ENCODE assay signal across 13 cellular contexts in the genomic region with DNA sequence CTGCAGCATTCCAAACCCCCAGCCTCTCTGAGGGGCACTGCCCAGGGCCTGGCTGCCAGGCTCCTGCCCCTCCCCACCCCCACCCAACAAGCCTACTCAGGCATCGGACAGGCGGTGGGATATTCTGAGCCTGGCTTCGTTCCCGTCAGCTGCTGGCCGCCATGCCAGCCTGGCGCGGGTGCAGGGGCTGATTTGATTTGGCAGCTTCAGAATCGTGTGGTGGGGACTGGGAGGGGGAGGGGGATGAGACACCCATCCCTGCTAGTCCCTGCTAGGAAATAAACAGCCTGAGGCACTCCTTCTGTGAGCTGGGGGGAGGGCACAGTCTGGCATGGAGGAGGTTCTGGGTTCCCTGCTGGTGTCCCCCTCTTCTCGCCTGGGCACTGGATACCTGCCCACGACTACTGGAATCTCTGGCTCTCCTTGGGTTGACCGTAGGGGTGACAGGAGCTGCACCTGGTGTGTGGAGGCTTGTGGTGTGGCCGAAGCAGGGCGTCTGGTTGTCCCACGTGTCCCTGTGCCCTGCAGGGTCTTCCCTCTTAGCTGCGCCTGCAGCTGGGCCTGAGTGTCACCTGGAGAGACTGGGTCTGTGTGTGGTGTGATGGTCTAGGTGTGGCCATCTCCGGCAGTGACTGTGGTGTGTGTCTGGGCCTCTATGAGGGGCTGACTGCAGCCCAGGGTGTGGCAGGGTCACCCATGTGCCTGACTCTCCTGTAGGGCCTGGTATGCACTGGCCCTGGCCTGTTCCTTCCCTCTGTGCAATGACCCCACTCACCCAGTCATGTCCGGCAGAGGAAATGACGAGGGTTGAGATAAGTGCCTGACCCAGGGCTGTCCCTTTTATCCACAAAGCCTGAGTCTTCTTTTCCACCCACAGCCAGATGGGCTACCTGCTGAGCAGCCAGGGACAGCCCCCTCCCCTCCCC. TPM values are rescaled to one million over a fixed set of nuclear protein-coding genes. Genes with fewer than 3 reads are reported as not detected.
DNase-seq lines count a peak whose midpoint lies in the region; ATAC-seq, FAIRE-seq and TF ChIP-seq lines count a peak whose summit lies in the region.
"Had no signal": no experiment of that assay in that cellular context is flagged by ENCODE, and none has a peak within 500 bp of the region (broad histone marks: within the 10 kb centered on the region; RNA-seq: fewer than 3 reads in every experiment).

No MANE protein-coding gene starts in this region.

- POLR2A ChIA-PET in H1 (lab: Charles Lee; ENCODE audit: partially characterized antibody) = interaction anchor here (0.9 kb wide), 1 partner anchor 31 kb away, joined by 3 read pairs; no protein-coding TSS in a partner anchor

- no peaks in the 10 kb centered on the region for H3K23me2 ChIP-seq in H1 (ENCODE audit: low read depth, low read length)

- H3K79me2 ChIP-seq in H1 (ENCODE audit: control insufficient read depth in 1 of 2, insufficient read depth in 2 of 2, low read length in 2 of 2) = no peaks in the 10 kb centered on the region
- H3K79me2 ChIP-seq in mesendoderm (ENCODE audit: control insufficient read depth, insufficient read depth, low read length) = no peaks in the 10 kb centered on the region
- H3K79me2 ChIP-seq: hepatocyte had no signal

- TF ChIP-seq POLR2A in H1 (IDR thresholded peaks at IDR 0.05; ENCODE audit: control extremely low read depth in 1 of 2, low read depth in 2 of 2, low read length in 2 of 2) = no peak
- TF ChIP-seq POLR2A in vagina (IDR thresholded peaks at IDR 0.05) = no peak
- TF ChIP-seq POLR2A in suprapubic skin (IDR thresholded peaks at IDR 0.05) = no peak
- no peak for TF ChIP-seq POLR2A in GM18505 (IDR thresholded peaks at IDR 0.05; ENCODE audit: borderline replicate concordance, extremely low read depth, insufficient read depth, insufficient read length)

- CTCF ChIA-PET in H1 (lab: Charles Lee; ENCODE audit: partially characterized antibody) = interaction anchor here (0.7 to 39.6 kb wide), 10 partner anchors 11 to 161 kb away, joined by 3 to 624 read pairs (median 6); no protein-coding TSS in a partner anchor

- H2BK5ac ChIP-seq in H1 (ENCODE audit: low read depth, low read length) (peak overlapping the region; percentile 30; the same call in 1 of the 2 replicates), mesendoderm (ENCODE audit: low read length) (peak overlapping the region; percentile 67)

- no peak overlapping the region for H2BK120ac ChIP-seq in H1 (replicated peaks; ENCODE audit: low read depth, low read length)
- H2BK120ac ChIP-seq in mesendoderm (ENCODE audit: low read depth, low read length) = no peak overlapping the region

- H4K20me1 ChIP-seq in H1 (replicated peaks in 1 of 2; ENCODE audit: control insufficient read depth in 1 of 2, insufficient read depth in 2 of 2, low read length in 2 of 2) = no peaks in the 10 kb centered on the region

- ATAC-seq in activated naive CD4-positive, alpha-beta T cell treated with anti-CD3 and anti-CD28 coated beads, Interleukin-2, amount 50 U/mL, for 72 hours = peak; percentile 13 to 75
- ATAC-seq in HG03378 (IDR thresholded peaks at IDR 0.05; ENCODE audit: unreplicated experiment) = no peak
- ATAC-seq in GM18505 (IDR thresholded peaks at IDR 0.05; ENCODE audit: unreplicated experiment) = no peak

- no peak overlapping the region for H4K5ac ChIP-seq in H1 (ENCODE audit: insufficient read length, low read depth, low read length)
- no peak overlapping the region for H4K5ac ChIP-seq in mesendoderm (ENCODE audit: low read length)

- H2BK15ac ChIP-seq in H1 (ENCODE audit: low read length) (peak overlapping the region; percentile 61; the same call in 1 of the 2 replicates), mesendoderm (replicated peaks; ENCODE audit: low read depth) (no peak overlapping the region)

- H3K9ac ChIP-seq in H1 (replicated peaks in 1 of 4; ENCODE audit: extremely low read depth in 1 of 4, low read depth in 3 of 4, low read length in 3 of 4) (no peak overlapping the region), mesendoderm (ENCODE audit: low read length) (peak overlapping the region; percentile 38)

- H3K18ac ChIP-seq in H1 (ENCODE audit: extremely low read depth, low read length) (peak overlapping the region; percentile 48), mesendoderm (ENCODE audit: low read length) (no peak overlapping the region)

- DNase-seq in activated naive CD4-positive, alpha-beta T cell treated with anti-CD3 and anti-CD28 coated beads, Interleukin-2, amount 50 U/mL, for 72 hours (ENCODE audit: low spot score in 2 of 2) = no peak
- DNase-seq in activated naive CD4-positive, alpha-beta T cell (lab: John Stamatoyannopoulos, UW) = no peak
- DNase-seq in H1 (ENCODE audit: low read depth in 1 of 2, low spot score in 2 of 2) = no peak
- DNase-seq in mesendoderm = no peak
- no peak for DNase-seq in vagina (ENCODE audit: extremely low spot score in 2 of 2)
- DNase-seq in suprapubic skin (ENCODE audit: low spot score in 2 of 2) = no peak
- DNase-seq: ACHN, nephron progenitor cell, upper lobe of left lung had no signal

- no peak overlapping the region for H3K27ac ChIP-seq in H1 (ENCODE audit: low read depth, low read length)
- H3K27ac ChIP-seq in mesendoderm (ENCODE audit: low read depth, low read length) = no peak overlapping the region
- peak overlapping the region; percentile 21 for H3K27ac ChIP-seq in vagina
- no peak overlapping the region for H3K27ac ChIP-seq in suprapubic skin
- H3K27ac ChIP-seq: hepatocyte had no signal

- no peak for FAIRE-seq in H1 (lab: Jason Lieb, UNC)
- FAIRE-seq: G401.6 had no signal

- H2BK20ac ChIP-seq in H1 (ENCODE audit: low read length) = 0 out of 2 replicates have a peak overlapping the region, but pooled peaks have one; percentile 48

- 84% methylated on average over 18 of the region's 18 CpGs; no CpG with 5 or more reads in 1 of the 2 experiments for WGBS in H1 (ENCODE audit: extremely low coverage in 1 of 2, insufficient coverage in 1 of 2, insufficient read length in 1 of 2, insufficient replicate concordance in 2 of 2, low coverage in 1 of 2, low lambda C conversion rate in 2 of 2, missing lambda C conversion rate in 1 of 2), 2 experiments
- no CpG with 5 or more reads among the region's 18 CpGs for WGBS in mesendoderm (ENCODE audit: extremely low coverage, insufficient coverage, low lambda C conversion rate)
- 58% methylated on average over 6 of the region's 18 CpGs for WGBS in suprapubic skin

- H2AFZ ChIP-seq in H1 (ENCODE audit: low read length) = no peak overlapping the region
- H2AFZ ChIP-seq: hepatocyte had no signal

- H4K8ac ChIP-seq in H1 (ENCODE audit: extremely low read depth, insufficient read depth, low read length) (no peak overlapping the region), mesendoderm (ENCODE audit: low read depth, low read length) (no peak overlapping the region)

- H3K79me1 ChIP-seq in H1 (ENCODE audit: low read depth, low read length) (no peaks in the 10 kb centered on the region), mesendoderm (ENCODE audit: low read length) (no peaks in the 10 kb centered on the region)

- no peaks in the 10 kb centered on the region for H3K9me3 ChIP-seq in H1 (ENCODE audit: insufficient read depth in 2 of 2, low read depth in 1 of 2, low read length in 1 of 2)
- H3K9me3 ChIP-seq in vagina = no peaks in the 10 kb centered on the region
- no peaks in the 10 kb centered on the region for H3K9me3 ChIP-seq in suprapubic skin
- H3K9me3 ChIP-seq: upper lobe of left lung had no signal

- H3K4me3 ChIP-seq in H1 (ENCODE audit: extremely low read depth in 1 of 4, insufficient read depth in 2 of 4, low read depth in 3 of 4, low read length in 4 of 4) (no peak overlapping the region), mesendoderm (ENCODE audit: low read length) (no peak overlapping the region), vagina (no peak overlapping the region), suprapubic skin (no peak overlapping the region)
- H3K4me3 ChIP-seq: hepatocyte, upper lobe of left lung had no signal

- H3K56ac ChIP-seq in H1 (replicated peaks; ENCODE audit: insufficient read length, low read depth, low read length) (no peak overlapping the region), mesendoderm (ENCODE audit: low read length) (peak overlapping the region; percentile 54)

- no peak overlapping the region for H2BK12ac ChIP-seq in H1 (ENCODE audit: low read depth, low read length)

- no peak for TF ChIP-seq RAD21 in H1 (IDR thresholded peaks at IDR 0.05 in 1 of 2, conservative IDR thresholded peaks at IDR 0.05 in 1 of 2; ENCODE audit: low read depth in 2 of 2, low read length in 2 of 2)

- no peak overlapping the region for H3K4ac ChIP-seq in H1 (replicated peaks; ENCODE audit: insufficient read length, low read depth, low read length)
- peak overlapping the region; percentile 39 for H3K4ac ChIP-seq in mesendoderm (ENCODE audit: low read depth, low read length)

- H3K4me2 ChIP-seq in H1 (ENCODE audit: insufficient read depth in 1 of 2, low read depth in 2 of 2, low read length in 2 of 2) (no peak overlapping the region), mesendoderm (ENCODE audit: low read length) (no peak overlapping the region)
- H3K4me2 ChIP-seq: hepatocyte had no signal

- no peak for TF ChIP-seq EP300 in H1 (IDR thresholded peaks at IDR 0.05; ENCODE audit: borderline replicate concordance in 1 of 2, low read depth in 2 of 2, low read length in 2 of 2)
- no peak for TF ChIP-seq EP300 in suprapubic skin (IDR thresholded peaks at IDR 0.05)

- H3K27ac Mint-ChIP-seq in activated naive CD4-positive, alpha-beta T cell treated with anti-CD3 and anti-CD28 coated beads, Interleukin-2, amount 50 U/mL, for 72 hours = no peak overlapping the region
- H3K27ac Mint-ChIP-seq: nephron progenitor cell had no signal

- peak overlapping the region; percentile 11 for H4K91ac ChIP-seq in H1 (replicated peaks; ENCODE audit: insufficient read length, low read length)

- H3K36me3 ChIP-seq in H1 (ENCODE audit: control insufficient read depth in 2 of 4, insufficient read depth in 4 of 4, low read length in 3 of 4) (no peaks in the 10 kb centered on the region), mesendoderm (ENCODE audit: control insufficient read depth, insufficient read depth, low read length) (no peaks in the 10 kb centered on the region), vagina (no peaks in the 10 kb centered on the region), suprapubic skin (no peaks in the 10 kb centered on the region)
- H3K36me3 ChIP-seq: upper lobe of left lung had no signal

- H2AK5ac ChIP-seq in H1 (ENCODE audit: low read depth, low read length) = no peak overlapping the region
- H2AK5ac ChIP-seq in mesendoderm (ENCODE audit: low read length) = no peak overlapping the region

- no peaks in the 10 kb centered on the region for H3K9me3 Mint-ChIP-seq in activated naive CD4-positive, alpha-beta T cell treated with anti-CD3 and anti-CD28 coated beads, Interleukin-2, amount 50 U/mL, for 72 hours
- H3K9me3 Mint-ChIP-seq: nephron progenitor cell had no signal

- no peaks in the 10 kb centered on the region for H3K36me3 Mint-ChIP-seq in activated naive CD4-positive, alpha-beta T cell treated with anti-CD3 and anti-CD28 coated beads, Interleukin-2, amount 50 U/mL, for 72 hours

- peaks cover 0 to 23% (median 9%) of the 10 kb centered on the region in 4 experiments; a peak in 6 of 7 replicates for H3K4me1 ChIP-seq in H1 (replicated peaks in 1 of 4; ENCODE audit: control insufficient read depth in 3 of 4, insufficient read depth in 4 of 4, low read length in 3 of 4)
- H3K4me1 ChIP-seq in mesendoderm (ENCODE audit: control insufficient read depth, low read depth, low read length) = peaks cover 15% of the 10 kb centered on the region
- peaks cover 10% of the 10 kb centered on the region for H3K4me1 ChIP-seq in vagina
- H3K4me1 ChIP-seq in suprapubic skin = peaks cover 17% of the 10 kb centered on the region

- no peak overlapping the region for H3K23ac ChIP-seq in H1 (ENCODE audit: insufficient read length)
- peak overlapping the region; percentile 80 for H3K23ac ChIP-seq in mesendoderm (ENCODE audit: low read length)

- no peak for TF ChIP-seq CTCF in H1 (IDR thresholded peaks at IDR 0.05; ENCODE audit: control extremely low read depth in 1 of 3, insufficient read depth in 1 of 3, low read depth in 1 of 3, low read length in 3 of 3)
- no peak for TF ChIP-seq CTCF in vagina (IDR thresholded peaks at IDR 0.05)
- no peak for TF ChIP-seq CTCF in suprapubic skin (IDR thresholded peaks at IDR 0.05)

- H3K27me3 ChIP-seq in H1 (replicated peaks in 1 of 4; ENCODE audit: control insufficient read depth in 3 of 4, extremely low read depth in 1 of 4, insufficient read depth in 3 of 4, low read length in 3 of 4) (no peaks in the 10 kb centered on the region), mesendoderm (ENCODE audit: insufficient read depth, low read length, poor library complexity) (no peaks in the 10 kb centered on the region), vagina (no peaks in the 10 kb centered on the region), suprapubic skin (no peaks in the 10 kb centered on the region)
- H3K27me3 ChIP-seq: upper lobe of left lung had no signal

- no peak overlapping the region for H3K14ac ChIP-seq in H1 (ENCODE audit: insufficient read length)

- intact Hi-C loops in vagina (cut with DNase I) = no loop called here

RNA-seq across cellular contexts. Expression of gene PDE2A, which starts 42.2 kb away (rescaled TPM):
- total RNA-seq in activated naive CD4-positive, alpha-beta T cell treated with anti-CD3 and anti-CD28 coated beads, Interleukin-2, amount 50 U/mL, for 72 hours = under 1 TPM; 0.68 to 0.97 TPM
- 3.4 and 5.0 TPM in 2 replicates for total RNA-seq in H1 (2021; fragmentation: NEBNext Ultra II Directional; extraction: Animal tissue kit (Norgen Biotek cat#: 25700))
- polyA plus RNA-seq in H1 (2011; rRNA removed) = 7.1 and 10.0 TPM in 2 replicates
- polyA plus RNA-seq in H1 (2011; cell fraction: cytosol; rRNA removed) = 5.7 TPM
- 14.6 TPM for polyA plus RNA-seq in H1 (2011; cell fraction: nucleus; rRNA removed)
- 1.8 to 6.8 TPM (median 3.9 TPM) in 4 replicates for polyA plus RNA-seq in H1 (2012, experiment 1 of 2)
- polyA plus RNA-seq in H1 (2012, experiment 2 of 2) = 2.9 TPM
- polyA plus RNA-seq in H1 (2013, experiment 1 of 2) = 4.1 TPM
- 4.8 TPM for polyA plus RNA-seq in H1 (2013, experiment 2 of 2)
- 5.9 and 10.1 TPM in 2 replicates for polyA minus RNA-seq in H1 (2011; rRNA and poly(A)+ RNA removed)
- polyA minus RNA-seq in H1 (2011; cell fraction: cytosol; rRNA and poly(A)+ RNA removed) = 2.1 TPM
- polyA minus RNA-seq in H1 (2011; cell fraction: nucleus; rRNA and poly(A)+ RNA removed) = 6.0 TPM
- 3.9 TPM for polyA plus RNA-seq in mesendoderm (2013, experiment 1 of 2)
- 4.0 TPM for polyA plus RNA-seq in mesendoderm (2013, experiment 2 of 2)
- total RNA-seq in vagina (57.0 TPM), suprapubic skin (10 to 100 TPM in 3 of 4 donors, 1 to 10 TPM in 1; 5.4 to 49.9 (median 31.2) TPM)

Comparison
In these comparisons a context has a peak if more than half of its experiments do, and no peak if none do; other contexts are left out.
1. ATAC-seq: peak in activated naive CD4-positive, alpha-beta T cell treated with anti-CD3 and anti-CD28 coated beads, Interleukin-2, amount 50 U/mL, for 72 hours (2 of 2); none in HG03378 (single experiment) and GM18505 (single experiment).